1 cellular context compared by ENCODE assay signal in the genomic region with DNA sequence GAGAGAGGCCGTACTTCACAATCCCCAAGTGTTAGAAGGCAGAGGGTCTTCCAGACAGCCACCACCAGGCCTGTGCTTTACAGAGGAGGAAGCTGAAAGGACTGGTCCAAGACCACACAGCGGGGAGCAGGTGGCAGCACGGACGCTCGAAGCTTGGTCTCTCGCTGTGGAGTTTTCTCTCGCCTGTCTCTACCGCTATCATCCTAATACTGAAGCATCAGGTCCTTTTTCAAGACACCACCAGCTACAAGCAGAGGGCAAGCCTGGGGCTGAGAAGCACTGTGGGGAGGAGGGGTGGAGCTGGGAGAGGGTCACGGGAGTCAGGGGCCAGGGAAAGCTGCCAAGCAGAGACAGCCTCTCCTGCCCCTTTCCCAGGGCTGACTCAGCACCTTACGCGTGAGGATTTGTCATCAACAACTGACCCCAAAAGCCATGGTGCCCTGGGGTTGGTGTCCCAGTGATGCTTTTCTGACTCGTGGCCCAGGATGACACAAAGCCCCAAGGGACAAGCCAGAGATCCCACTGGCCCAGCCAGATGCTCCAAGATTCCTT.
TF ChIP-seq lines count a peak whose summit lies in the region.

No MANE protein-coding gene starts in this region.

TF ChIP-seq in K562, 482 proteins besides CTCF, POLR2A, EP300 and RAD21 (continued from another document):
- TF ChIP-seq CEBPZ (IDR thresholded peaks at IDR 0.05; ENCODE audit: borderline replicate concordance, low read depth, low read length) (no peak), PTRF (tag; IDR thresholded peaks at IDR 0.05) (no peak), DPF2 (IDR thresholded peaks at IDR 0.05) (no peak), GTF2B (IDR thresholded peaks at IDR 0.05; ENCODE audit: extremely low read depth, insufficient read length) (no peak), MCM7 (IDR thresholded peaks at IDR 0.05) (no peak), ZFX (CRISPR knock-in tag; IDR thresholded peaks at IDR 0.05) (no peak), MBD1 (CRISPR knock-in tag; IDR thresholded peaks at IDR 0.05) (no peak), CGGBP1 (CRISPR knock-in tag; IDR thresholded peaks at IDR 0.05) (no peak), ZNF695 (CRISPR knock-in tag; IDR thresholded peaks at IDR 0.05) (no peak), NR1H2 (CRISPR knock-in tag; IDR thresholded peaks at IDR 0.05) (no peak), ZSCAN29 (IDR thresholded peaks at IDR 0.05) (no peak), HBP1 (CRISPR knock-in tag; IDR thresholded peaks at IDR 0.05) (no peak), ZNF778 (CRISPR knock-in tag; IDR thresholded peaks at IDR 0.05) (no peak), ZNF77 (CRISPR knock-in tag; IDR thresholded peaks at IDR 0.05) (no peak), ZBTB43 (CRISPR knock-in tag; IDR thresholded peaks at IDR 0.05) (no peak), ZNF197 (CRISPR knock-in tag; IDR thresholded peaks at IDR 0.05; ENCODE audit: low read depth) (no peak), SRSF1 (IDR thresholded peaks at IDR 0.05; ENCODE audit: low read depth, low read length) (no peak), ZFP1 (CRISPR knock-in tag; IDR thresholded peaks at IDR 0.05) (no peak), ZNF583 (CRISPR knock-in tag; IDR thresholded peaks at IDR 0.05) (no peak), HDAC6 (IDR thresholded peaks at IDR 0.05; ENCODE audit: low read depth, low read length) (no peak), SMAD1 (IDR thresholded peaks at IDR 0.05; ENCODE audit: low read depth, low read length, partially characterized antibody) (no peak), NFE2 (IDR thresholded peaks at IDR 0.05; ENCODE audit: low read depth) (peak; percentile 82), ZNF384 (IDR thresholded peaks at IDR 0.05; ENCODE audit: low read depth, low read length) (no peak), NCOR1 (IDR thresholded peaks at IDR 0.05) (no peak), ZNF165 (CRISPR knock-in tag; IDR thresholded peaks at IDR 0.05; ENCODE audit: borderline replicate concordance) (no peak), PRPF4 (IDR thresholded peaks at IDR 0.05; ENCODE audit: insufficient read depth, low read depth, low read length, poor library complexity, severe bottlenecking) (no peak), ZNF282 (CRISPR knock-in tag; IDR thresholded peaks at IDR 0.05) (no peak), NRF1 (conservative IDR thresholded peaks at IDR 0.05 in 1 of 2, IDR thresholded peaks at IDR 0.05 in 1 of 2) (no peak), SNIP1 (IDR thresholded peaks at IDR 0.05; ENCODE audit: low read depth) (no peak), HIVEP1 (CRISPR knock-in tag; IDR thresholded peaks at IDR 0.05) (no peak), SMARCB1 (IDR thresholded peaks at IDR 0.05; ENCODE audit: insufficient read length, low read depth) (no peak)
- TF ChIP-seq, protein P1, sequence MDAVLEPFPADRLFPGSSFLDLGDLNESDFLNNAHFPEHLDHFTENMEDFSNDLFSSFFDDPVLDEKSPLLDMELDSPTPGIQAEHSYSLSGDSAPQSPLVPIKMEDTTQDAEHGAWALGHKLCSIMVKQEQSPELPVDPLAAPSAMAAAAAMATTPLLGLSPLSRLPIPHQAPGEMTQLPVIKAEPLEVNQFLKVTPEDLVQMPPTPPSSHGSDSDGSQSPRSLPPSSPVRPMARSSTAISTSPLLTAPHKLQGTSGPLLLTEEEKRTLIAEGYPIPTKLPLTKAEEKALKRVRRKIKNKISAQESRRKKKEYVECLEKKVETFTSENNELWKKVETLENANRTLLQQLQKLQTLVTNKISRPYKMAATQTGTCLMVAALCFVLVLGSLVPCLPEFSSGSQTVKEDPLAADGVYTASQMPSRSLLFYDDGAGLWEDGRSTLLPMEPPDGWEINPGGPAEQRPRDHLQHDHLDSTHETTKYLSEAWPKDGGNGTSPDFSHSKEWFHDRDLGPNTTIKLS (IDR thresholded peaks at IDR 0.05; ENCODE audit: borderline replicate concordance, low read depth), result no peak
- TF ChIP-seq, protein P2, sequence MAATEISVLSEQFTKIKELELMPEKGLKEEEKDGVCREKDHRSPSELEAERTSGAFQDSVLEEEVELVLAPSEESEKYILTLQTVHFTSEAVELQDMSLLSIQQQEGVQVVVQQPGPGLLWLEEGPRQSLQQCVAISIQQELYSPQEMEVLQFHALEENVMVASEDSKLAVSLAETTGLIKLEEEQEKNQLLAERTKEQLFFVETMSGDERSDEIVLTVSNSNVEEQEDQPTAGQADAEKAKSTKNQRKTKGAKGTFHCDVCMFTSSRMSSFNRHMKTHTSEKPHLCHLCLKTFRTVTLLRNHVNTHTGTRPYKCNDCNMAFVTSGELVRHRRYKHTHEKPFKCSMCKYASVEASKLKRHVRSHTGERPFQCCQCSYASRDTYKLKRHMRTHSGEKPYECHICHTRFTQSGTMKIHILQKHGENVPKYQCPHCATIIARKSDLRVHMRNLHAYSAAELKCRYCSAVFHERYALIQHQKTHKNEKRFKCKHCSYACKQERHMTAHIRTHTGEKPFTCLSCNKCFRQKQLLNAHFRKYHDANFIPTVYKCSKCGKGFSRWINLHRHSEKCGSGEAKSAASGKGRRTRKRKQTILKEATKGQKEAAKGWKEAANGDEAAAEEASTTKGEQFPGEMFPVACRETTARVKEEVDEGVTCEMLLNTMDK (IDR thresholded peaks at IDR 0.05; ENCODE audit: borderline replicate concordance, insufficient read depth, low read depth, low read length, poor library complexity, severe bottlenecking), result no peak
